ENCODE assay signal across 9 cellular contexts in genomic region chr10:80536361-80536835, GRCh38. TPM values are rescaled to one million over a fixed set of nuclear protein-coding genes. Genes with fewer than 3 reads are reported as not detected.
DNase-seq lines count a peak whose midpoint lies in the region; ATAC-seq and TF ChIP-seq lines count a peak whose summit lies in the region.
"Had no signal": no experiment of that assay in that cellular context is flagged by ENCODE, and none has a peak within 500 bp of the region (broad histone marks: within the 10 kb centered on the region; RNA-seq: fewer than 3 reads in every experiment).

No MANE protein-coding gene starts in this region.

- intact Hi-C loops in ascending aorta (cut with DNase I): no loop called here
- intact Hi-C loops in right lobe of liver (cut with DNase I): no loop called here
- intact Hi-C loops in testis (cut with DNase I; ENCODE audit: low total_unique reads): no loop called here

- H3K27ac Mint-ChIP-seq in activated CD8-positive, alpha-beta memory T cell treated with anti-CD3 and anti-CD28 coated beads, Interleukin-2, amount 10 ng/mL, durations not matched to agents 7 days and 5 days: peak overlapping the region; percentile 92

- no peak for TF ChIP-seq POLR2A in right lobe of liver (IDR thresholded peaks at IDR 0.05)
- TF ChIP-seq POLR2A in testis (IDR thresholded peaks at IDR 0.05): no peak

- 60% methylated on average over 3 of the region's 17 CpGs for WGBS in right lobe of liver (ENCODE audit: insufficient coverage, low coverage, low lambda C conversion rate, missing lambda C conversion rate)
- 79 to 84% methylated on average over 10 to 17 of the region's 17 CpGs for WGBS in testis, 2 donors

- TF ChIP-seq CTCF in ascending aorta (IDR thresholded peaks at IDR 0.05) (no peak), right lobe of liver (IDR thresholded peaks at IDR 0.05) (no peak), testis (IDR thresholded peaks at IDR 0.05) (no peak)

- H3K4me1 Mint-ChIP-seq in activated CD8-positive, alpha-beta memory T cell treated with anti-CD3 and anti-CD28 coated beads, Interleukin-2, amount 10 ng/mL, durations not matched to agents 7 days and 5 days: peaks cover 38% of the 10 kb centered on the region

- no peaks in the 10 kb centered on the region for H3K9me3 ChIP-seq in ascending aorta
- no peaks in the 10 kb centered on the region for H3K9me3 ChIP-seq in right lobe of liver
- no peaks in the 10 kb centered on the region for H3K9me3 ChIP-seq in testis

- H3K27me3 Mint-ChIP-seq in activated CD8-positive, alpha-beta memory T cell treated with anti-CD3 and anti-CD28 coated beads, Interleukin-2, amount 10 ng/mL, durations not matched to agents 7 days and 5 days: no peaks in the 10 kb centered on the region

- peak; percentile 41 for DNase-seq in activated CD8-positive, alpha-beta memory T cell treated with anti-CD3 and anti-CD28 coated beads, Interleukin-2, amount 10 ng/mL, durations not matched to agents 7 days and 5 days
- DNase-seq in activated CD8-positive, alpha-beta memory T cell treated with anti-CD3 and anti-CD28 coated beads, Interleukin-2, amount 50 U/mL, for 48 hours: no peak
- DNase-seq in ascending aorta (ENCODE audit: low spot score in 2 of 2) (no peak), right lobe of liver (no peak), testis (no peak), NCI-H2171 (lab: John Stamatoyannopoulos, UW) (no peak)
- DNase-seq: T1000 had no signal

- H3K4me1 ChIP-seq in ascending aorta (no peaks in the 10 kb centered on the region), right lobe of liver (no peaks in the 10 kb centered on the region), testis (no peaks in the 10 kb centered on the region)

- H3K36me3 ChIP-seq in ascending aorta (no peaks in the 10 kb centered on the region), right lobe of liver (no peaks in the 10 kb centered on the region), testis (ENCODE audit: low read depth, missing control alignments) (no peaks in the 10 kb centered on the region)

- peaks cover 4% of the 10 kb centered on the region for H3K36me3 Mint-ChIP-seq in activated CD8-positive, alpha-beta memory T cell treated with anti-CD3 and anti-CD28 coated beads, Interleukin-2, amount 10 ng/mL, durations not matched to agents 7 days and 5 days

- CTCF ChIA-PET in activated CD8-positive, alpha-beta memory T cell treated with anti-CD3 and anti-CD28 coated beads, Interleukin-2, amount 10 ng/mL, durations not matched to agents 7 days and 5 days (lab: Charles Lee): interaction anchor here (0.7 to 2.5 kb wide), 9 partner anchors 8 to 163 kb away, joined by 3 to 11 read pairs (median 5); no protein-coding TSS in a partner anchor

- H3K4me3 ChIP-seq in ascending aorta: peak overlapping the region; percentile 46 to 67
- H3K4me3 ChIP-seq in right lobe of liver: peak overlapping the region; percentile 39 to 53 (median 40)
- peak overlapping the region; percentile 39 to 58 for H3K4me3 ChIP-seq in testis

- ATAC-seq in activated CD8-positive, alpha-beta memory T cell treated with anti-CD3 and anti-CD28 coated beads, Interleukin-2, amount 10 ng/mL, durations not matched to agents 7 days and 5 days: no peak
- ATAC-seq in right lobe of liver (peak in 3 of 4 donors; percentile 3 to 44 (median 8)), GM18867 (IDR thresholded peaks at IDR 0.05; ENCODE audit: unreplicated experiment) (no peak), HG03196 (IDR thresholded peaks at IDR 0.05; ENCODE audit: unreplicated experiment) (no peak)

- H3K27me3 ChIP-seq in ascending aorta (no peaks in the 10 kb centered on the region), right lobe of liver (no peaks in the 10 kb centered on the region), testis (no peaks in the 10 kb centered on the region)

- no peaks in the 10 kb centered on the region for H3K9me3 Mint-ChIP-seq in activated CD8-positive, alpha-beta memory T cell treated with anti-CD3 and anti-CD28 coated beads, Interleukin-2, amount 10 ng/mL, durations not matched to agents 7 days and 5 days (ENCODE audit: low read depth)

- peak overlapping the region; percentile 86 for H3K4me3 Mint-ChIP-seq in activated CD8-positive, alpha-beta memory T cell treated with anti-CD3 and anti-CD28 coated beads, Interleukin-2, amount 10 ng/mL, durations not matched to agents 7 days and 5 days

- H3K27ac ChIP-seq in ascending aorta (peak overlapping the region; percentile 30 to 44), right lobe of liver (peak overlapping the region in 2 of 3 donors; percentile 83 to 86), testis (peak overlapping the region; percentile 45 to 51)

RNA-seq across cellular contexts. Expression of gene SH2D4B, which starts 1.3 kb away (rescaled TPM):
- under 1 TPM in 1 of 2 experiments, not detected in 1; 0.09 TPM for total RNA-seq in activated CD8-positive, alpha-beta memory T cell treated with anti-CD3 and anti-CD28 coated beads, Interleukin-2, amount 10 ng/mL, durations not matched to agents 7 days and 5 days
- not detected for total RNA-seq in ascending aorta
- not detected for total RNA-seq in right lobe of liver
- 1 to 10 TPM in 1 of 2 donors, under 1 TPM in 1; 0.55 to 1.1 TPM for total RNA-seq in testis
- polyA plus RNA-seq in testis (ENCODE audit: insufficient read depth, low read depth, low replicate concordance): 0.22 TPM

Comparison
In these comparisons a context has a peak if more than half of its experiments do, and no peak if none do; other contexts are left out.
1. ATAC-seq: peak in right lobe of liver (3 of 4); none in activated CD8-positive, alpha-beta memory T cell treated with anti-CD3 and anti-CD28 coated beads, Interleukin-2, amount 10 ng/mL, durations not matched to agents 7 days and 5 days (single experiment), GM18867 (single experiment) and HG03196 (single experiment).
2. Peak in every context shown above with its lines, with median percentiles within 50 percentile points of each other: H3K27ac ChIP-seq and H3K4me3 ChIP-seq.